In the genomic region with DNA sequence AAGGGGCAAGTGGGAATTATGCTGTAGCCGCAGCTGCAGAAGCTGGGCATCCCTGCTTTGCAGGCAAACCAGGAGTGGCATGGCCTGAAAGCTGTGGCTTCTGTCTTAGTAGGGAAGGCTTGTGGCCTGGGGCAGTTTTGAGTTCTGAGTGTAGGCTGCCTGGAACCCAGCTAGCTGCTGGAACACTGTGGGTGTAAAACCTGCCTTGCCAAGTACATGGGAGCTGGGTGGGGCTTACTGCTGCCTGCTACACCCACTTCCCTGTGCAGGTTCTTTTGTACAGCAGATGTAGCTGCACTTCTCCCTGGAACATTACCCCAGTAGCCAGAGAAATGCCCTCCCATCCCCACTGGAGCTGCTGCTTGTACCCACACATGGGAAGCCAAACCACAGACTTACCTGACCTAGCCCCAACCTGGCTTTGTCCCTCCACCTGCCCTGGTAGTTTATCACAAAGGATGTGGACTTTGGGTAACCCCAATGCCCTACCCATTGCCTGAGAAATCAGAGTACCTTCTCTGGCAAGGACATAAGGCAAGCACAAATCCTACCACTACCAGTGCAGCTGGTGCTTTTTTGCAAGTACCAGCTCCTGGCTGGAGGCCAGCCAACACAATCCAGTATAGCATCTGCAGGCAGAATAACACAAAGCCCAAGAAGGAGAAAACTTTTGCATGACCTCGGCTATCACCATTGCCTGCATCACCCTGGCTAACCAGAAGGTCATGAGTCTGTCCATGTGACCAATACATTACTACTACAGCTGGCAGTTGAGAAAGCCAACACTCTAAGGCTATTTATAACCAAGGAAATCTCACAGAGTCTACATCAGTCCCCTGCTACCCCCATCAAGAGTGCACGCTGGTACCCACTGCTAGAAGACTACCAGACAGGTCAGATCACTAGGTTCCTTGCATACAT, we compare ENCODE assay signal across 19 cellular contexts. TPM values are rescaled to one million over a fixed set of nuclear protein-coding genes. Genes with fewer than 3 reads are reported as not detected.
DNase-seq lines count a peak whose midpoint lies in the region; FAIRE-seq and TF ChIP-seq lines count a peak whose summit lies in the region.
"Had no signal": no experiment of that assay in that cellular context is flagged by ENCODE, and none has a peak within 500 bp of the region (broad histone marks: within the 10 kb centered on the region; RNA-seq: fewer than 3 reads in every experiment).

No MANE protein-coding gene starts in this region.

- 64 to 73% (median 66%) methylated on average over 3 of the region's 3 CpGs for WGBS in small intestine, 3 donors
- WGBS in adrenal gland, 4 donors: 49 to 86% (median 70%) methylated on average over 1 to 3 of the region's 3 CpGs

- H3K27me3 ChIP-seq in small intestine (ENCODE audit: control insufficient read depth in 2 of 2, insufficient read depth in 2 of 2, low read length in 2 of 2): no peaks in the 10 kb centered on the region
- H3K27me3 ChIP-seq in adrenal gland: no peaks in the 10 kb centered on the region
- H3K27me3 ChIP-seq: BLaER1 had no signal

- no peak for FAIRE-seq in small intestine (lab: Jason Lieb, UNC)

- no peaks in the 10 kb centered on the region for H3K36me3 ChIP-seq in small intestine (ENCODE audit: control insufficient read depth in 2 of 2, insufficient read depth in 2 of 2, low read length in 2 of 2)
- no peaks in the 10 kb centered on the region for H3K36me3 ChIP-seq in adrenal gland (replicated peaks in 1 of 2)
- H3K36me3 ChIP-seq: BLaER1, lower lobe of right lung, prostate gland, thoracic aorta had no signal

- TF ChIP-seq POLR2A in adrenal gland (IDR thresholded peaks at IDR 0.05): no peak

- no peaks in the 10 kb centered on the region for H3K9me3 ChIP-seq in small intestine (ENCODE audit: control insufficient read depth, low read depth)
- no peaks in the 10 kb centered on the region for H3K9me3 ChIP-seq in adrenal gland (replicated peaks in 1 of 3)
- H3K9me3 ChIP-seq: BLaER1, lower lobe of right lung, prostate gland, thoracic aorta had no signal

- TF ChIP-seq CTCF in adrenal gland (IDR thresholded peaks at IDR 0.05): no peak

- no peak overlapping the region for H3K27ac ChIP-seq in small intestine (ENCODE audit: low read depth in 1 of 2, low read length in 1 of 2)
- H3K27ac ChIP-seq in adrenal gland: no peak overlapping the region
- H3K27ac ChIP-seq: BLaER1, lower lobe of right lung, prostate gland, SK-N-MC, thoracic aorta had no signal

- H3K4me3 ChIP-seq in small intestine (ENCODE audit: low read depth in 1 of 2, low read length in 2 of 2): no peak overlapping the region
- no peak overlapping the region for H3K4me3 ChIP-seq in adrenal gland
- H3K4me3 ChIP-seq: BLaER1, lower lobe of right lung, prostate gland, SK-N-MC, thoracic aorta had no signal

- H3K4me1 ChIP-seq in small intestine (ENCODE audit: control insufficient read depth in 2 of 2, insufficient read depth in 1 of 2, low read depth in 1 of 2, low read length in 1 of 2) (no peaks in the 10 kb centered on the region), adrenal gland (replicated peaks in 1 of 2) (no peaks in the 10 kb centered on the region)
- H3K4me1 ChIP-seq: BLaER1, lower lobe of right lung, prostate gland had no signal

- DNase-seq in NCI-H1105 (lab: John Stamatoyannopoulos, UW): peak; percentile 39
- DNase-seq in NCI-H774 (lab: John Stamatoyannopoulos, UW): peak; percentile 1
- peak in 38 of 42 donors; percentile 16 to 91 (median 58) for DNase-seq in head of caudate nucleus
- peak; percentile 53 for DNase-seq in small intestine
- DNase-seq in DMS53 (lab: John Stamatoyannopoulos, UW): no peak
- DNase-seq in adrenal gland: no peak
- DNase-seq in NCI-H510A treated with DMSO at 0.1 percent for 48 hours (lab: John Stamatoyannopoulos, UW): no peak
- DNase-seq: activated CD4-positive, alpha-beta T cell treated with anti-CD3 and anti-CD28 coated beads, Interleukin-2, amount 10 ng/mL, durations not matched to agents 7 days and 5 days; activated naive CD4-positive, alpha-beta T cell treated with anti-CD3 and anti-CD28 coated beads, Interleukin-2, amount 50 U/mL, for 16 hours; DMS79; endodermal cell; lower lobe of right lung; naive thymus-derived CD8-positive, alpha-beta T cell; NCI-H2029 treated with DMSO at 0.1 percent for 48 hours; OCI-M1 had no signal

- intact Hi-C loops in head of caudate nucleus (cut with DNase I) (no loop called here), adrenal gland (cut with DNase I) (no loop called here)

RNA-seq across cellular contexts. Expression of a gene that starts 26.5 kb away (rescaled TPM):
- polyA plus RNA-seq in small intestine (under 1 TPM in 2 of 3 donors, not detected in 1; 0.01 to 0.27 TPM), adrenal gland (not detected)
- total RNA-seq in adrenal gland: not detected
- total RNA-seq: activated CD4-positive, alpha-beta T cell treated with anti-CD3 and anti-CD28 coated beads, Interleukin-2, amount 10 ng/mL, durations not matched to agents 7 days and 5 days; endodermal cell; naive thymus-derived CD8-positive, alpha-beta T cell had no signal
- polyA plus RNA-seq: naive thymus-derived CD8-positive, alpha-beta T cell had no signal

Comparison
In these comparisons a context has a peak if more than half of its experiments do, and no peak if none do; other contexts are left out.
1. DNase-seq: peak in NCI-H1105 (single experiment), NCI-H774 (single experiment), head of caudate nucleus (38 of 42) and small intestine (single experiment); none in DMS53 (single experiment), adrenal gland (0 of 7) and NCI-H510A treated with DMSO at 0.1 percent for 48 hours (single experiment).